23 cellular contexts compared by ENCODE assay signal in genomic region chr15:86235667-86236066, GRCh38.
"Had no signal": no experiment of that assay in that cellular context is flagged by ENCODE, and none has a peak within 500 bp of the region (broad histone marks: within the 10 kb centered on the region; RNA-seq: fewer than 3 reads in every experiment).

No MANE protein-coding gene starts in this region.

- H3K4me1 ChIP-seq: Peyer's patch, SJCRH30 had no signal

- H3K27ac ChIP-seq: PC-9, Peyer's patch, SJCRH30 had no signal

- DNase-seq: KBM-7, MV-4-11, NCI-H1048, NCI-H1105, NCI-H1417, NCI-H1436 treated with DMSO at 0.1 percent for 48 hours, NCI-H187 treated with DMSO at 0.1 percent for 48 hours, NCI-H2029 treated with DMSO at 0.1 percent for 48 hours, NCI-H226, NCI-H446, NCI-H510A, NCI-H524 treated with DMSO at 0.1 percent for 48 hours, NCI-H69, NCI-H774, OCI-M1, PC-9, Peyer's patch, SHP77 treated with DMSO at 0.1 percent for 48 hours, SJCRH30, SW 1271, T-cell had no signal

- ATAC-seq: Right ventricle myocardium inferior, T-cell had no signal

- H3K4me3 Mint-ChIP-seq: T-cell; T-helper 1 cell treated with Interleukin-12 subunit alpha and Interleukin-12 subunit beta and Interleukin-4 antibody, amounts not matched to agents 30 μg/mL and 1 μg/mL, for 36 hours had no signal

- H3K4me2 ChIP-seq: PC-9 had no signal

- H3K27me3 ChIP-seq: Peyer's patch, SJCRH30 had no signal

- H3K4me3 ChIP-seq: PC-9, Peyer's patch, SJCRH30 had no signal

- H3K36me3 Mint-ChIP-seq: T-cell had no signal

- H3K36me3 ChIP-seq: Peyer's patch, SJCRH30 had no signal

- H3K27ac Mint-ChIP-seq: T-cell; T-helper 1 cell treated with Interleukin-12 subunit alpha and Interleukin-12 subunit beta and Interleukin-4 antibody, amounts not matched to agents 30 μg/mL and 1 μg/mL, for 36 hours had no signal

- H3K9me3 Mint-ChIP-seq: T-cell; T-helper 1 cell treated with Interleukin-12 subunit alpha and Interleukin-12 subunit beta and Interleukin-4 antibody, amounts not matched to agents 30 μg/mL and 1 μg/mL, for 36 hours had no signal

- H2AFZ ChIP-seq: PC-9 had no signal
